Comparison of ENCODE assay signal across 8 cellular contexts in genomic region chr2:96207073-96207777, GRCh38. TPM values are rescaled to one million over a fixed set of nuclear protein-coding genes. Genes with fewer than 3 reads are reported as not detected.
A peak's percentile ranks its signal among the peaks of the same experiment; 100 is the strongest.
DNase-seq lines count a peak whose midpoint lies in the region; FAIRE-seq and TF ChIP-seq lines count a peak whose summit lies in the region.

No MANE protein-coding gene starts in this region.

- peak; percentile 9 for DNase-seq in activated CD4-positive, alpha-beta T cell treated with anti-CD3 and anti-CD28 coated beads for 48 hours
- no peak for DNase-seq in activated CD4-positive, alpha-beta T cell treated with anti-CD3 and anti-CD28 coated beads, Interleukin-2, amount 50 U/mL, for 4 hours
- DNase-seq in adipocyte (ENCODE audit: low read depth) (peak; percentile 52), kidney glomerular epithelial cell (lab: John Stamatoyannopoulos, UW) (peak; percentile 50), testis (no peak), NCI-H345 treated with DMSO at 0.1 percent for 48 hours (lab: John Stamatoyannopoulos, UW; ENCODE audit: unreplicated experiment) (no peak), RCC 7860 (ENCODE audit: low spot score) (no peak), posterior vena cava (ENCODE audit: low spot score) (no peak)

- peak overlapping the region; percentile 99 for H3K4me3 ChIP-seq in adipocyte (ENCODE audit: low read length)
- H3K4me3 ChIP-seq in testis, result peak overlapping the region; percentile 91 to 99

- H3K36me3 ChIP-seq in adipocyte (ENCODE audit: control insufficient read depth, insufficient read depth, low read length, severe bottlenecking), result peaks cover 7% of the 10 kb centered on the region
- H3K36me3 ChIP-seq in testis (ENCODE audit: low read depth, missing control alignments), result no peaks in the 10 kb centered on the region

- TF ChIP-seq POLR2A in testis (IDR thresholded peaks at IDR 0.05), result no peak

- FAIRE-seq in RCC 7860 (lab: Jason Lieb, UNC), result no peak

- H3K9me3 ChIP-seq in adipocyte (ENCODE audit: control insufficient read depth, low read length) (no peaks in the 10 kb centered on the region), testis (no peaks in the 10 kb centered on the region)

- intact Hi-C loops in testis (cut with DNase I; ENCODE audit: low total_unique reads), result no loop called here
- intact Hi-C loops in posterior vena cava (cut with DNase I), result loop anchor here (5.0 to 10.0 kb wide), 2 partner anchors 45 to 58 kb away; partner anchors contain the start of genes CIAO1 (in 1 of the 2) and TMEM127 (in 1 of the 2)

- no peak for TF ChIP-seq CTCF in testis (IDR thresholded peaks at IDR 0.05)

- H3K4me1 ChIP-seq in adipocyte (ENCODE audit: control insufficient read depth, insufficient read depth, low read length), result peaks cover 61% of the 10 kb centered on the region
- H3K4me1 ChIP-seq in testis, result peaks cover 30% of the 10 kb centered on the region

- WGBS in testis, 2 donors, result 10% methylated on average over 11 of the region's 11 CpGs

- H3K27ac ChIP-seq in testis, result peak overlapping the region in 1 of 2 donors; percentile 95

- H3K9ac ChIP-seq in adipocyte (ENCODE audit: low read length), result peak overlapping the region; percentile 99

- H3K27me3 ChIP-seq in adipocyte (replicated peaks; ENCODE audit: control insufficient read depth, insufficient read depth, low read length) (no peaks in the 10 kb centered on the region), testis (no peaks in the 10 kb centered on the region)

RNA-seq across cellular contexts. Expression of gene STARD7, which starts 1.4 kb away (rescaled TPM):
- total RNA-seq in testis, result 10 to 100 TPM; 77.7 to 96.2 TPM
- 58.0 TPM for polyA plus RNA-seq in testis (ENCODE audit: insufficient read depth, low read depth, low replicate concordance)
- 10 to 100 TPM; 68.0 to 71.4 TPM for total RNA-seq in posterior vena cava

RNA-seq across cellular contexts. Expression of gene TMEM127, which starts 58.6 kb away (rescaled TPM):
- total RNA-seq in testis, result 10 to 100 TPM; 25.0 to 32.1 TPM
- 29.2 TPM for polyA plus RNA-seq in testis (ENCODE audit: insufficient read depth, low read depth, low replicate concordance)
- 10 to 100 TPM; 49.2 to 52.4 TPM for total RNA-seq in posterior vena cava

RNA-seq across cellular contexts. Expression of gene CIAO1, which starts 58.8 kb away (rescaled TPM):
- total RNA-seq in testis (100 to 1,000 TPM; 154 to 164 TPM), posterior vena cava (10 to 100 TPM; 41.9 to 46.4 TPM)
- 56.8 TPM for polyA plus RNA-seq in testis (ENCODE audit: insufficient read depth, low read depth, low replicate concordance)

Comparison
In these comparisons a context has a peak if more than half of its experiments do, and no peak if none do; other contexts are left out.
1. DNase-seq: peak in activated CD4-positive, alpha-beta T cell treated with anti-CD3 and anti-CD28 coated beads for 48 hours (single experiment), adipocyte (single experiment) and kidney glomerular epithelial cell (single experiment); none in activated CD4-positive, alpha-beta T cell treated with anti-CD3 and anti-CD28 coated beads, Interleukin-2, amount 50 U/mL, for 4 hours (0 of 2), testis (single experiment), NCI-H345 treated with DMSO at 0.1 percent for 48 hours (single experiment), RCC 7860 (single experiment) and posterior vena cava (single experiment).